ENCODE assay signal across 8 cellular contexts in genomic region chr20:41138527-41139226, GRCh38. TPM values are rescaled to one million over a fixed set of nuclear protein-coding genes. Genes with fewer than 3 reads are reported as not detected.
DNase-seq lines count a peak whose midpoint lies in the region; ATAC-seq and TF ChIP-seq lines count a peak whose summit lies in the region.

No MANE protein-coding gene starts in this region.

- DNase-seq in CMK (ENCODE audit: low read depth) (peak; percentile 57), NT2/D1 (ENCODE audit: low read depth, low spot score) (no peak), left kidney (ENCODE audit: low read depth, low spot score) (peak; percentile 57), AG08395 (ENCODE audit: low spot score) (no peak), GF-D8 (lab: John Stamatoyannopoulos, UW) (no peak)

- H3K27me3 Mint-ChIP-seq in brain = no peaks in the 10 kb centered on the region

- peak overlapping the region; percentile 82 for H3K4me3 ChIP-seq in NT2/D1 (ENCODE audit: insufficient read length, low read depth)
- H3K4me3 ChIP-seq in subcutaneous abdominal adipose tissue (ENCODE audit: low read depth in 1 of 5, low read length in 5 of 5) = peak overlapping the region; percentile 70 to 82 (median 77)

- peak overlapping the region; percentile 81 for H3K27ac ChIP-seq in subcutaneous abdominal adipose tissue (ENCODE audit: low read depth, low read length)

- no peaks in the 10 kb centered on the region for H3K9me3 Mint-ChIP-seq in brain

- H3K36me3 Mint-ChIP-seq in brain = peaks cover 12% of the 10 kb centered on the region

- peaks cover 69% of the 10 kb centered on the region for H3K4me1 Mint-ChIP-seq in brain

- H3K36me3 ChIP-seq in NT2/D1 (ENCODE audit: insufficient read depth, insufficient read length, low read length) (peaks cover 43% of the 10 kb centered on the region), subcutaneous abdominal adipose tissue (ENCODE audit: control insufficient read depth in 5 of 5, insufficient read depth in 5 of 5, low read length in 5 of 5) (no peaks in the 10 kb centered on the region)

- no peak for ATAC-seq in HG02970 (IDR thresholded peaks at IDR 0.05; ENCODE audit: low FRiP score, unreplicated experiment)

- peaks cover 4% of the 10 kb centered on the region for H3K27me3 ChIP-seq in NT2/D1 (ENCODE audit: insufficient read depth, insufficient read length)
- no peaks in the 10 kb centered on the region for H3K27me3 ChIP-seq in subcutaneous abdominal adipose tissue (ENCODE audit: control insufficient read depth in 5 of 5, insufficient read depth in 4 of 5, low read length in 5 of 5)

- H3K9me3 ChIP-seq in NT2/D1 (ENCODE audit: insufficient read depth, low read length) = no peaks in the 10 kb centered on the region
- no peaks in the 10 kb centered on the region for H3K9me3 ChIP-seq in subcutaneous abdominal adipose tissue (ENCODE audit: control insufficient read depth in 5 of 5, low read length in 5 of 5)

- H3K9ac ChIP-seq in NT2/D1 (ENCODE audit: insufficient read length, low read depth) = peak overlapping the region; percentile 96
- peak overlapping the region; percentile 75 to 85 (median 82) for H3K9ac ChIP-seq in subcutaneous abdominal adipose tissue (ENCODE audit: low read length in 5 of 5)

- no peak for TF ChIP-seq CTCF in brain (conservative IDR thresholded peaks at IDR 0.05)

- H3K27ac Mint-ChIP-seq in brain = peak overlapping the region; percentile 76 to 97 (median 96)

- H3K4me3 Mint-ChIP-seq in brain = peak overlapping the region; percentile 83 to 96 (median 89)

- H3K4me1 ChIP-seq in NT2/D1 (ENCODE audit: insufficient read depth, insufficient read length) (peaks cover 19% of the 10 kb centered on the region), subcutaneous abdominal adipose tissue (ENCODE audit: control insufficient read depth in 5 of 5, insufficient read depth in 5 of 5, low read length in 5 of 5) (peaks cover 9 to 73% (median 55%) of the 10 kb centered on the region in 5 donors)

RNA-seq across cellular contexts. Expression of gene PLCG1, which starts 1.3 kb away (rescaled TPM):
- polyA plus RNA-seq in brain (ENCODE audit: insufficient read depth, low read depth, low replicate concordance) = 75.9 TPM

Comparison
In these comparisons a context has a peak if more than half of its experiments do, and no peak if none do; other contexts are left out.
1. DNase-seq: peak in CMK (single experiment) and left kidney (single experiment); none in NT2/D1 (single experiment), AG08395 (single experiment) and GF-D8 (single experiment).